Comparison of ENCODE assay signal across 15 cellular contexts in the genomic region with DNA sequence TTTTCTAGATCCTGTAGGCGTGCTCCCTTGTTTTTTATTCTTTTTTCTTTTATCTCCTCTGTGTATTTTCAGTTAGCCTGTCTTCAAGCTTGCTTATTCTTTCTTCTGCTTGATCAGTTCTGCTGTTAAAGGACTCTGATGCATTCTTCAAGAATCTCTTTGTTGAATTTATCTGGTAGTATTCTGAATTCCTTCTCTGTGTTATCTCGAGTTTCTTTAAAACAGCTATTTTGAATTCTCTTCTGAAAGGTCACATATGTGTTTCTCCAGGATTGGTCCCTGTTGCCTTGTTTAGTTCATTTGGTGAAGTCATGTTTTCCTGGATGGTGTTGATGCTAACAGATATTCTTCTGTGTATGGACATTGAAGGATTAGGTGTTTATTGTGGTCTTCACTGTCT. TPM values are rescaled to one million over a fixed set of nuclear protein-coding genes. Genes with fewer than 3 reads are reported as not detected.
A peak's percentile ranks its signal among the peaks of the same experiment; 100 is the strongest.
DNase-seq lines count a peak whose midpoint lies in the region; ATAC-seq, FAIRE-seq and TF ChIP-seq lines count a peak whose summit lies in the region.
"Had no signal": no experiment of that assay in that cellular context is flagged by ENCODE, and none has a peak within 500 bp of the region (broad histone marks: within the 10 kb centered on the region; RNA-seq: fewer than 3 reads in every experiment).

No MANE protein-coding gene starts in this region.

- no peak overlapping the region for H3K9ac ChIP-seq in endodermal cell (ENCODE audit: extremely low read depth, low read length, poor library complexity, severe bottlenecking)
- H3K9ac ChIP-seq: KMS-11 had no signal

- H3K4me1 ChIP-seq in endodermal cell (ENCODE audit: control insufficient read depth, insufficient read depth, low read length) (no peaks in the 10 kb centered on the region), pancreas (peaks cover 3 to 10% (median 9%) of the 10 kb centered on the region in 3 donors)

- H3K27ac Mint-ChIP-seq in endodermal cell = no peak overlapping the region
- H3K27ac Mint-ChIP-seq: B cell; CD4-positive, alpha-beta T cell had no signal

- H3K27me3 Mint-ChIP-seq in endodermal cell (ENCODE audit: insufficient read depth) = no peaks in the 10 kb centered on the region
- H3K27me3 Mint-ChIP-seq: B cell; CD4-positive, alpha-beta T cell had no signal

- H3K9me3 ChIP-seq in endodermal cell (ENCODE audit: control insufficient read depth, low read length) (peaks cover 46% of the 10 kb centered on the region), pancreas (no peaks in the 10 kb centered on the region)

- H3K36me3 ChIP-seq in endodermal cell (ENCODE audit: control insufficient read depth, insufficient read depth, low read length) (peaks cover 17% of the 10 kb centered on the region), pancreas (peaks cover 0 to 7% (median 3%) of the 10 kb centered on the region in 3 donors)

- peaks cover 12% of the 10 kb centered on the region for H3K4me1 Mint-ChIP-seq in endodermal cell

- H3K27ac ChIP-seq in endodermal cell (ENCODE audit: low read depth, low read length) (no peak overlapping the region), pancreas (peak overlapping the region in 3 of 4 donors; percentile 20 to 48 (median 37))
- H3K27ac ChIP-seq: KMS-11 had no signal

- H3K36me3 Mint-ChIP-seq in endodermal cell (ENCODE audit: low read depth) = peaks cover 48% of the 10 kb centered on the region

- ATAC-seq in pancreas = no peak
- no peak for ATAC-seq in GM18861 (IDR thresholded peaks at IDR 0.05; ENCODE audit: unreplicated experiment)
- no peak for ATAC-seq in GM21576 (IDR thresholded peaks at IDR 0.05; ENCODE audit: unreplicated experiment)

- peaks cover 43% of the 10 kb centered on the region for H3K9me3 Mint-ChIP-seq in endodermal cell

- H3K27me3 ChIP-seq in endodermal cell (ENCODE audit: control insufficient read depth, insufficient read depth, low read length, poor library complexity, severe bottlenecking) (no peaks in the 10 kb centered on the region), pancreas (no peaks in the 10 kb centered on the region)

- H3K4me3 Mint-ChIP-seq in endodermal cell = no peak overlapping the region
- H3K4me3 Mint-ChIP-seq: B cell; CD4-positive, alpha-beta T cell had no signal

- H3K4me3 ChIP-seq in endodermal cell (ENCODE audit: low read length) = peak overlapping the region; percentile 61
- H3K4me3 ChIP-seq in pancreas = no peak overlapping the region

- WGBS in endodermal cell (ENCODE audit: insufficient coverage in 1 of 2, insufficient read length in 1 of 2), 2 experiments = 80 to 96% methylated on average over 2 of the region's 2 CpGs
- WGBS in pancreas, 2 donors = 69 to 70% methylated on average over 2 of the region's 2 CpGs

- DNase-seq in EH (ENCODE audit: low read depth) (peak; percentile 9), amniotic epithelial cell (ENCODE audit: low read depth) (peak; percentile 43), endodermal cell (no peak), pancreas (no peak), HCEC 1CT (no peak)
- no peak for DNase-seq in stimulated activated CD8-positive, alpha-beta memory T cell treated with anti-CD3 and anti-CD28 coated beads, Interleukin-4, amount 100 ng/mL, for 48 hours
- DNase-seq: C1 segment of cervical spinal cord; CD4-positive, alpha-beta T cell; DMS79 treated with DMSO at 0.1 percent for 48 hours; GF-D8 had no signal

- intact Hi-C loops in pancreas (cut with DNase I) = no loop called here

- no peak for FAIRE-seq in pancreas (lab: Jason Lieb, UNC)
- FAIRE-seq: A204.1 had no signal

- TF ChIP-seq CTCF in endodermal cell (conservative IDR thresholded peaks at IDR 0.05) = no peak
- no peak for TF ChIP-seq CTCF in pancreas (IDR thresholded peaks at IDR 0.05)

RNA-seq across cellular contexts. Expression of a gene that starts 15.3 kb away (rescaled TPM):
- total RNA-seq in endodermal cell = 10 to 100 TPM in 1 of 2 donors, 1 to 10 TPM in 1; 8.7 to 11.4 TPM
- 6.3 TPM for polyA plus RNA-seq in endodermal cell (2013, experiment 1 of 2)
- polyA plus RNA-seq in endodermal cell (2013, experiment 2 of 2) = 6.0 TPM
- total RNA-seq in pancreas = 1 to 10 TPM; 4.0 to 7.5 (median 4.7) TPM
- 1 to 10 TPM; 2.4 to 5.0 TPM for polyA plus RNA-seq in pancreas

Comparison
In these comparisons a context has a peak if more than half of its experiments do, and no peak if none do; other contexts are left out.
1. DNase-seq: peak in EH (single experiment) and amniotic epithelial cell (single experiment); none in endodermal cell (single experiment), pancreas (0 of 6), HCEC 1CT (single experiment) and stimulated activated CD8-positive, alpha-beta memory T cell treated with anti-CD3 and anti-CD28 coated beads, Interleukin-4, amount 100 ng/mL, for 48 hours (single experiment).